Comparison of ENCODE assay signal across 8 cellular contexts in the genomic region with DNA sequence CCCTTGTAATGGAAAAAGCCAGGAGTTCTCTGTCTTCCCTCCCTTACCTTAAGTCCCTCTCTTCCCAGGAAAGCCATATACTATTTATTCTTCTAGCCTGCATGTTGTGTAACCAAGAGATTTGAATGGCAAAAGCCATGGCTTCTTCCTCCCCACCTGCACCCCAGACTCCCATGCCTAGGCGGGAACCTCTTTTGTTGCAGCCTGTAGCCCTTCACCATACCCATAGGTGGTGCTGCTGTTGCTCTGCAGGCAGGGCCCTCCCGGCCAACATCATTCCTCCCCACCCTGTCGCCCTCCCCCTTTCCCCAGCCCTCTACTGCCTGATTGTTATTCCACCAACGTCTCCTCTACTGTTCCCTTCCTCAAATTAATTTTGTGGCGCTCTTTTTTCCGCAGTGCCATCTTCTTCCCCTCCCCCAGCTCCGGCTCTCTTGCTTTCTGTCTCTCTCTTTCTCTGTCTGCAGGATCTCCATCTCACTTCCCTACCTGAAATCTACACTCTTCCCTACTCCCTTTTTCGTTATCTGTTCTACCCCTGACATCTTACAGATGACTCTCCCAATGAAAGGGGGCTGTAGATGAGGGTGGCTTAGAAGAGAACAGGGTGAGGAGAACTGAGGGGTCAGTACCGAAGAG. TPM values are rescaled to one million over a fixed set of nuclear protein-coding genes. Genes with fewer than 3 reads are reported as not detected.
DNase-seq lines count a peak whose midpoint lies in the region; ATAC-seq and TF ChIP-seq lines count a peak whose summit lies in the region.

No MANE protein-coding gene starts in this region.

- TF ChIP-seq CTCF in AG09319 (IDR thresholded peaks at IDR 0.05; ENCODE audit: low read depth, low read length) (peak; percentile 19), GM12874 (IDR thresholded peaks at IDR 0.05; ENCODE audit: insufficient read depth, low read depth, low read length) (peak; percentile 61), choroid plexus epithelial cell (conservative IDR thresholded peaks at IDR 0.05; ENCODE audit: low read depth, low read length) (peak; percentile 79)

- DNase-seq in AG09319 (ENCODE audit: extremely low read depth, low read depth) (no peak), NCI-H446 treated with DMSO at 0.1 percent for 48 hours (lab: John Stamatoyannopoulos, UW) (peak; percentile 51), choroid plexus epithelial cell (ENCODE audit: low read depth) (peak; percentile 55), posterior cingulate gyrus (peak; percentile 61 to 97 (median 81)), posterior vena cava (ENCODE audit: low spot score) (no peak)

- intact Hi-C loops in posterior cingulate gyrus (cut with DNase I) (loop anchor here (2.0 kb wide), 2 partner anchors 29 to 57 kb away; no protein-coding TSS in a partner anchor), posterior vena cava (cut with DNase I) (no loop called here)

- H3K4me3 ChIP-seq in choroid plexus epithelial cell (ENCODE audit: low read depth, low read length), result no peak overlapping the region

- no peak for ATAC-seq in GM19035 (IDR thresholded peaks at IDR 0.05; ENCODE audit: unreplicated experiment)
- ATAC-seq in GM21528 (IDR thresholded peaks at IDR 0.05; ENCODE audit: low FRiP score, unreplicated experiment), result no peak

RNA-seq across cellular contexts. Expression of gene NGDN, which starts 13.8 kb away (rescaled TPM):
- 10 to 100 TPM; 27.8 to 28.4 TPM for total RNA-seq in posterior vena cava

RNA-seq across cellular contexts. Expression of gene MYH7, which starts 47.9 kb away (rescaled TPM):
- not detected for total RNA-seq in posterior vena cava

Comparison
In these comparisons a context has a peak if more than half of its experiments do, and no peak if none do; other contexts are left out.
1. DNase-seq: peak in NCI-H446 treated with DMSO at 0.1 percent for 48 hours (single experiment), choroid plexus epithelial cell (single experiment) and posterior cingulate gyrus (10 of 10); none in AG09319 (single experiment) and posterior vena cava (single experiment).
2. CTCF ChIP-seq: peak in every context shown above with its lines; median percentile 79 in choroid plexus epithelial cell; 61 in GM12874; 19 in AG09319.